ENCODE assay signal across 22 cellular contexts in genomic region chr7:5602734-5603133, GRCh38.
"Had no signal": no experiment of that assay in that cellular context is flagged by ENCODE, and none has a peak within 500 bp of the region (broad histone marks: within the 10 kb centered on the region; RNA-seq: fewer than 3 reads in every experiment).

No MANE protein-coding gene starts in this region.

- H3K9me3 ChIP-seq: gastrocnemius medialis, left ventricle myocardium inferior, lower lobe of right lung, neutrophil, ovary, suprapubic skin, thyroid gland, upper lobe of right lung, vagina had no signal

- ATAC-seq: esophagus mucosa; gastrocnemius medialis; lower lobe of right lung; right cardiac atrium; stimulated activated naive CD8-positive, alpha-beta T cell treated with anti-CD3 and anti-CD28 coated beads, Interleukin-15, Interleukin-2, amounts not matched to agents 100 U/mL and 50 U/mL, for 24 hours; upper lobe of right lung had no signal

- DNase-seq: gastrocnemius medialis; immature natural killer cell; left ventricle myocardium inferior; lower lobe of right lung; naive B cell; stimulated activated CD4-positive, alpha-beta T cell treated with anti-CD3 and anti-CD28 coated beads, Interleukin-4, amount 100 ng/mL, for 1 hour; stimulated activated CD8-positive, alpha-beta memory T cell treated with anti-CD3 and anti-CD28 coated beads, Interleukin-4, amount 100 ng/mL, for 48 hours; stimulated activated naive CD8-positive, alpha-beta T cell treated with anti-CD3 and anti-CD28 coated beads, Interleukin-15, Interleukin-2, amounts not matched to agents 100 U/mL and 50 U/mL, for 24 hours; thyroid gland; upper lobe of right lung had no signal

- H3K4me3 ChIP-seq: gastrocnemius medialis, left ventricle myocardium inferior, lower lobe of right lung, ovary, smooth muscle cell, suprapubic skin, thyroid gland, upper lobe of right lung, vagina had no signal

- H3K27me3 Mint-ChIP-seq: central memory CD8-positive, alpha-beta T cell; memory B cell had no signal

- H3K9me3 Mint-ChIP-seq: central memory CD8-positive, alpha-beta T cell; dendritic cell treated with granulocyte-macrophage colony-stimulating factor and Interleukin-4, amounts not matched to agents 40 ng/mL and 50 ng/mL, for 4 days; immature natural killer cell; memory B cell; naive B cell; nephron; stimulated activated effector memory CD8-positive, alpha-beta T cell treated with anti-CD3 and anti-CD28 coated beads, Interleukin-12 subunit alpha, Interleukin-12 subunit beta, amount 100 ng/mL, for 72 hours had no signal

- H3K36me3 ChIP-seq: gastrocnemius medialis, neutrophil, ovary, upper lobe of right lung had no signal

- H3K4me2 ChIP-seq: smooth muscle cell had no signal

- H3K27me3 ChIP-seq: gastrocnemius medialis, ovary, suprapubic skin, thyroid gland, upper lobe of right lung, vagina had no signal

- H3K4me1 Mint-ChIP-seq: central memory CD8-positive, alpha-beta T cell; immature natural killer cell; memory B cell; naive B cell; stimulated activated effector memory CD8-positive, alpha-beta T cell treated with anti-CD3 and anti-CD28 coated beads, Interleukin-12 subunit alpha, Interleukin-12 subunit beta, amount 100 ng/mL, for 72 hours had no signal

- H3K4me3 Mint-ChIP-seq: central memory CD8-positive, alpha-beta T cell; dendritic cell treated with granulocyte-macrophage colony-stimulating factor and Interleukin-4, amounts not matched to agents 40 ng/mL and 50 ng/mL, for 4 days; immature natural killer cell; memory B cell; naive B cell; nephron; stimulated activated effector memory CD8-positive, alpha-beta T cell treated with anti-CD3 and anti-CD28 coated beads, Interleukin-12 subunit alpha, Interleukin-12 subunit beta, amount 100 ng/mL, for 72 hours had no signal

- H3K27ac Mint-ChIP-seq: dendritic cell treated with granulocyte-macrophage colony-stimulating factor and Interleukin-4, amounts not matched to agents 40 ng/mL and 50 ng/mL, for 4 days; immature natural killer cell; memory B cell; naive B cell; nephron; stimulated activated effector memory CD8-positive, alpha-beta T cell treated with anti-CD3 and anti-CD28 coated beads, Interleukin-12 subunit alpha, Interleukin-12 subunit beta, amount 100 ng/mL, for 72 hours had no signal

- H3K4me1 ChIP-seq: gastrocnemius medialis, upper lobe of right lung had no signal

- H3K36me3 Mint-ChIP-seq: immature natural killer cell; memory B cell; naive B cell; stimulated activated effector memory CD8-positive, alpha-beta T cell treated with anti-CD3 and anti-CD28 coated beads, Interleukin-12 subunit alpha, Interleukin-12 subunit beta, amount 100 ng/mL, for 72 hours had no signal

- H3K27ac ChIP-seq: gastrocnemius medialis, left ventricle myocardium inferior, lower lobe of right lung, neutrophil, ovary, suprapubic skin, thyroid gland, upper lobe of right lung, vagina had no signal
